17 cellular contexts compared by ENCODE assay signal in genomic region chr6:20246107-20246506, GRCh38.
"Had no signal": no experiment of that assay in that cellular context is flagged by ENCODE, and none has a peak within 500 bp of the region (broad histone marks: within the 10 kb centered on the region; RNA-seq: fewer than 3 reads in every experiment).

No MANE protein-coding gene starts in this region.

- H3K9me3 Mint-ChIP-seq: activated B cell treated with CpG ODN at 0.5 μM for 24 hours; activated CD4-positive, alpha-beta memory T cell treated with anti-CD3 and anti-CD28 coated beads for 36 hours; activated naive CD8-positive, alpha-beta T cell treated with anti-CD3 and anti-CD28 coated beads, Interleukin-2, amount 10 ng/mL, durations not matched to agents 7 days and 5 days had no signal

- H3K27me3 ChIP-seq: foreskin keratinocyte, left lung, ovary, uterus had no signal

- DNase-seq: activated B cell treated with CpG ODN at 0.5 μM for 24 hours; activated CD4-positive, alpha-beta memory T cell treated with anti-CD3 and anti-CD28 coated beads for 36 hours; activated gamma-delta T cell treated with Interleukin-2 at 50 U/mL for 16 hours; activated naive CD8-positive, alpha-beta T cell treated with anti-CD3 and anti-CD28 coated beads, Interleukin-2, amount 10 ng/mL, durations not matched to agents 7 days and 5 days; activated T-cell treated with anti-CD3 and anti-CD28 coated beads, Interleukin-2, amount 50 U/mL, for 48 hours; aorta; head of caudate nucleus; islet precursor cell; left lung; ovary; retina; T-helper 1 cell; uterus had no signal

- FAIRE-seq: bronchial epithelial cell had no signal

- H3K4me3 ChIP-seq: left lung, ovary, skin epidermis, uterus had no signal

- H3K27ac Mint-ChIP-seq: activated B cell treated with CpG ODN at 0.5 μM for 24 hours; activated CD4-positive, alpha-beta memory T cell treated with anti-CD3 and anti-CD28 coated beads for 36 hours; activated naive CD8-positive, alpha-beta T cell treated with anti-CD3 and anti-CD28 coated beads, Interleukin-2, amount 10 ng/mL, durations not matched to agents 7 days and 5 days had no signal

- H3K27me3 Mint-ChIP-seq: activated B cell treated with CpG ODN at 0.5 μM for 24 hours; activated CD4-positive, alpha-beta memory T cell treated with anti-CD3 and anti-CD28 coated beads for 36 hours had no signal

- H3K4me1 ChIP-seq: foreskin keratinocyte, left lung, uterus had no signal

- H3K36me3 ChIP-seq: left lung, ovary, uterus had no signal

- H3K4me1 Mint-ChIP-seq: activated B cell treated with CpG ODN at 0.5 μM for 24 hours; activated naive CD8-positive, alpha-beta T cell treated with anti-CD3 and anti-CD28 coated beads, Interleukin-2, amount 10 ng/mL, durations not matched to agents 7 days and 5 days had no signal

- H3K4me3 Mint-ChIP-seq: activated B cell treated with CpG ODN at 0.5 μM for 24 hours; activated CD4-positive, alpha-beta memory T cell treated with anti-CD3 and anti-CD28 coated beads for 36 hours; activated naive CD8-positive, alpha-beta T cell treated with anti-CD3 and anti-CD28 coated beads, Interleukin-2, amount 10 ng/mL, durations not matched to agents 7 days and 5 days; neural crest cell had no signal

- H3K36me3 Mint-ChIP-seq: activated CD4-positive, alpha-beta memory T cell treated with anti-CD3 and anti-CD28 coated beads for 36 hours; activated naive CD8-positive, alpha-beta T cell treated with anti-CD3 and anti-CD28 coated beads, Interleukin-2, amount 10 ng/mL, durations not matched to agents 7 days and 5 days had no signal

- H3K9me3 ChIP-seq: left lung, ovary, uterus had no signal

- ATAC-seq: foreskin keratinocyte, left lung had no signal

- H3K27ac ChIP-seq: foreskin keratinocyte, left lung, ovary, skin epidermis, uterus had no signal
